ENCODE assay signal across 8 cellular contexts in the genomic region with DNA sequence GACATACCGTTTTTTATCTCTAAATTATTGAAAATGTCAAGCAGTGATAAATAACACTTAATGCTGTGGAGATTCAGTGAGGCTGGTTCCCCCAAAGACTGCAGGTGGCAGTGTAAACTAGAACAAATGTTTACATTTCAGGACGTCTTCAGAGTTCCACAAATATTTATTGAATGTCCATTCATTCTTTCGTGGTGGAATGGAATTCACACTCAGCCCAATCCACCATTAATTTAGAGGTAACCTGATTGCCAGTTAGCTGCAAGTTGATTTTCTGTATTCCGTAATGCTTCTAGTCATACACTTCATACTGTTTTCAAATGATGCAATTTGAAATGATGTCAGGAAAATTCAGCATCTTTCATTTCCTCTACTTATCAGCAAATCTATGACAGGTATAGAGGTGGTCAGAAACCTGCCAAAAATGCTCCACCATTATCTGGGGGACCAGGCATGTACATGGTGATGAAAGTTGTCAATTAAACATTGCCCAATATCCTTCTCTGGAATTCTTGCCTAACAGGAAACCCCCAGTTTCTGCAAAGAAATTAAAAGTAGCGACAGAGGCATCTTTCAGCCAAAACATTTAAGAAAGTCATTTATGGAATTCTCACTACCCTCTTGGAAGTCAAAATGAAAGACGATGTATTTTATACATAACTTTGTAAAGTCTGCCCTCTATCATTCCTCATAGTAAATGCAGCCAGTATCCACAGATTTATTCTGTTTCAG.
DNase-seq lines count a peak whose midpoint lies in the region; ATAC-seq and TF ChIP-seq lines count a peak whose summit lies in the region.

No MANE protein-coding gene starts in this region.

- no peak overlapping the region for H4K5ac ChIP-seq in IMR-90 (ENCODE audit: low read depth, low read length)

- H3F3A ChIP-seq in SU-DHL-6 (ENCODE audit: insufficient read depth), result no peaks in the 10 kb centered on the region

- H3K79me2 ChIP-seq in SU-DHL-6 (ENCODE audit: insufficient read depth, low read length), result no peaks in the 10 kb centered on the region

- no peaks in the 10 kb centered on the region for H3K4me1 ChIP-seq in IMR-90 (ENCODE audit: control insufficient read depth, insufficient read depth, low read length)
- H3K4me1 ChIP-seq in gastrocnemius medialis, result peaks cover 0 to 5% of the 10 kb centered on the region in 2 donors

- H2BK20ac ChIP-seq in IMR-90 (ENCODE audit: low read depth, low read length), result no peak overlapping the region

- peaks cover 0 to 4% of the 10 kb centered on the region in 2 donors for H3K9me3 Mint-ChIP-seq in activated T-cell treated with anti-CD3 and anti-CD28 coated beads, Interleukin-2, amount 50 U/mL, for 72 hours

- no peak overlapping the region for H3K56ac ChIP-seq in IMR-90 (ENCODE audit: extremely low read depth, insufficient read depth, low read length)

- H3K9ac ChIP-seq in IMR-90 (ENCODE audit: low read depth, low read length) (no peak overlapping the region), SU-DHL-6 (ENCODE audit: low read length) (no peak overlapping the region)

- peak overlapping the region; percentile 14 for H3K27ac Mint-ChIP-seq in activated T-cell treated with anti-CD3 and anti-CD28 coated beads, Interleukin-2, amount 50 U/mL, for 72 hours

- CTCF ChIA-PET in IMR-90 (lab: Yijun Ruan, JAX), result interaction anchor here (0.6 to 2.1 kb wide), 6 partner anchors 9 to 789 kb away, joined by 3 to 17 read pairs (median 4); no protein-coding TSS in a partner anchor

- no peak overlapping the region for H3K23ac ChIP-seq in IMR-90 (ENCODE audit: low read depth, low read length)

- H2BK5ac ChIP-seq in IMR-90 (ENCODE audit: low read depth, low read length, poor library complexity, severe bottlenecking), result no peak overlapping the region

- no peak overlapping the region for H2BK15ac ChIP-seq in IMR-90 (ENCODE audit: low read depth, low read length)

- H3K4me3 Mint-ChIP-seq in activated T-cell treated with anti-CD3 and anti-CD28 coated beads, Interleukin-2, amount 50 U/mL, for 72 hours, result peak overlapping the region; percentile 23 to 80

- 0 out of 2 replicates have a peak, but pooled peaks cover 4% of the 10 kb centered on the region for H3K9me1 ChIP-seq in IMR-90 (ENCODE audit: insufficient read depth, low read length)

- TF ChIP-seq POLR2A in IMR-90 (IDR thresholded peaks at IDR 0.05; ENCODE audit: low read depth, low read length), result no peak
- no peak for TF ChIP-seq POLR2A in gastrocnemius medialis (IDR thresholded peaks at IDR 0.05)

- peak in 1 of 2 donors; percentile 14 for DNase-seq in activated T-cell treated with anti-CD3 and anti-CD28 coated beads, Interleukin-2, amount 50 U/mL, for 72 hours
- no peak for DNase-seq in activated T-cell treated with anti-CD3 and anti-CD28 coated beads, Interleukin-2, amount 50 U/mL, for 48 hours
- peak; percentile 54 for DNase-seq in IMR-90
- DNase-seq in fibroblast of pulmonary artery (ENCODE audit: low read depth), result peak; percentile 73
- DNase-seq in gastrocnemius medialis, result no peak
- no peak for DNase-seq in stimulated activated CD4-positive, alpha-beta T cell treated with anti-CD3 and anti-CD28 coated beads, Interleukin-4, amount 100 ng/mL, for 1 hour

- H2AK9ac ChIP-seq in IMR-90 (replicated peaks; ENCODE audit: low read depth, low read length, poor library complexity), result no peak overlapping the region

- TF ChIP-seq CTCF in IMR-90 (conservative IDR thresholded peaks at IDR 0.05; ENCODE audit: low read depth, low read length), result peak; percentile 66
- peak; percentile 29 for TF ChIP-seq CTCF in SU-DHL-6 (IDR thresholded peaks at IDR 0.05; ENCODE audit: insufficient read depth, low read length, poor library complexity, severe bottlenecking)
- peak; percentile 65 for TF ChIP-seq CTCF in fibroblast of pulmonary artery (IDR thresholded peaks at IDR 0.05; ENCODE audit: low read length, missing control alignments)
- TF ChIP-seq CTCF in gastrocnemius medialis (IDR thresholded peaks at IDR 0.05 in 4 of 5, conservative IDR thresholded peaks at IDR 0.05 in 1 of 5), result peak in 3 of 5 experiments; percentile 3 to 39 (median 34)

- H4K8ac ChIP-seq in IMR-90 (ENCODE audit: low read depth in 2 of 2, low read length in 2 of 2), result no peak overlapping the region

- no peak overlapping the region for H3K4ac ChIP-seq in IMR-90 (ENCODE audit: low read depth, low read length)

- H3K18ac ChIP-seq in IMR-90 (ENCODE audit: low read depth, low read length), result no peak overlapping the region

- no peaks in the 10 kb centered on the region for H3K79me1 ChIP-seq in IMR-90 (ENCODE audit: low read depth in 1 of 2, low read length in 2 of 2)

- H3K14ac ChIP-seq in IMR-90 (replicated peaks; ENCODE audit: low read depth, low read length), result no peak overlapping the region

- in situ Hi-C loops in IMR-90 (cut with MboI; ENCODE audit: low sequenced_read_pairs), result no loop called here
- in situ Hi-C loops in gastrocnemius medialis (cut with MboI; ENCODE audit: low sequenced_read_pairs in 4 of 4), result loop anchor here in 2 of 4 donors (25.0 kb wide), 2 partner anchors 221 to 846 kb away; no protein-coding TSS in a partner anchor

- no CpG with 5 or more reads among the region's 6 CpGs for WGBS in IMR-90 (ENCODE audit: extremely low coverage in 2 of 2, insufficient read length in 1 of 2), 2 experiments

- POLR2A ChIA-PET in IMR-90 (lab: Charles Lee; ENCODE audit: unreplicated experiment), result no interaction called here

- H3K27me3 ChIP-seq in IMR-90 (ENCODE audit: control insufficient read depth, insufficient read depth, low read length) (peaks cover 3% of the 10 kb centered on the region; the same call in 1 of the 2 replicates), SU-DHL-6 (ENCODE audit: low read length) (no peaks in the 10 kb centered on the region), gastrocnemius medialis (no peaks in the 10 kb centered on the region)

- dilution Hi-C loops in IMR-90 (cut with HindIII; ENCODE audit: low sequenced_read_pairs, unreplicated experiment), result no loop called here

- no peaks in the 10 kb centered on the region for H4K20me1 ChIP-seq in IMR-90 (ENCODE audit: insufficient read depth, low read length)
- no peaks in the 10 kb centered on the region for H4K20me1 ChIP-seq in SU-DHL-6 (ENCODE audit: low read depth, low read length)

- H3K4me1 Mint-ChIP-seq in activated T-cell treated with anti-CD3 and anti-CD28 coated beads, Interleukin-2, amount 50 U/mL, for 72 hours (ENCODE audit: low read depth), result peaks cover 11% of the 10 kb centered on the region

- no peak overlapping the region for H2AK5ac ChIP-seq in IMR-90 (ENCODE audit: low read depth, low read length)

- H2AFZ ChIP-seq in IMR-90 (replicated peaks; ENCODE audit: low read length, poor library complexity) (no peak overlapping the region), SU-DHL-6 (ENCODE audit: low read depth, low read length, severe bottlenecking) (no peak overlapping the region)

- H3K36me3 Mint-ChIP-seq in activated T-cell treated with anti-CD3 and anti-CD28 coated beads, Interleukin-2, amount 50 U/mL, for 72 hours (ENCODE audit: insufficient read depth in 2 of 2), result peaks cover 3 to 5% of the 10 kb centered on the region in 2 donors

- peak; percentile 58 to 78 for ATAC-seq in activated T-cell treated with anti-CD3 and anti-CD28 coated beads, Interleukin-2, amount 50 U/mL, for 72 hours (replicated peaks in 1 of 2)
- ATAC-seq in IMR-90 (ENCODE audit: low read depth) (peak; percentile 95), gastrocnemius medialis (peak in 1 of 2 donors; percentile 26), HG03095 (IDR thresholded peaks at IDR 0.05; ENCODE audit: unreplicated experiment) (no peak)

- no TSS peak for BruUV-seq in IMR-90 (replicated peaks; lab: Mats Ljungman, UMichigan)

- no peaks in the 10 kb centered on the region for H3K9me3 ChIP-seq in IMR-90 (ENCODE audit: control insufficient read depth, insufficient read depth, low read length)
- no peaks in the 10 kb centered on the region for H3K9me3 ChIP-seq in SU-DHL-6 (ENCODE audit: insufficient read depth, low read length)
- peaks cover 0 to 7% (median 0%) of the 10 kb centered on the region in 3 donors for H3K9me3 ChIP-seq in gastrocnemius medialis

- peak; percentile 58 for TF ChIP-seq RAD21 in IMR-90 (IDR thresholded peaks at IDR 0.05; ENCODE audit: low read length)

- H3K4me3 ChIP-seq in IMR-90 (ENCODE audit: insufficient read depth, low read depth, low read length) (no peak overlapping the region; the same call in 1 of the 2 replicates), SU-DHL-6 (ENCODE audit: insufficient read depth, low read length, poor library complexity, severe bottlenecking) (no peak overlapping the region), fibroblast of pulmonary artery (replicated peaks; ENCODE audit: low read depth, low read length) (peak overlapping the region; percentile 20), gastrocnemius medialis (peak overlapping the region in 2 of 4 donors; percentile 7 to 12)

- H3K27me3 Mint-ChIP-seq in activated T-cell treated with anti-CD3 and anti-CD28 coated beads, Interleukin-2, amount 50 U/mL, for 72 hours (ENCODE audit: low read depth), result peaks cover 22% of the 10 kb centered on the region

- no peak overlapping the region for H2BK120ac ChIP-seq in IMR-90 (ENCODE audit: low read depth, low read length)

- intact Hi-C loops in IMR-90 (cut with micrococcal nuclease) (loop anchor here (1.0 kb wide), 2 partner anchors 219 to 852 kb away; no protein-coding TSS in a partner anchor), gastrocnemius medialis (cut with DNase I; ENCODE audit: low total_unique reads) (loop anchor here (5.0 kb wide), 2 partner anchors 216 to 851 kb away; no protein-coding TSS in a partner anchor)

- no peaks in the 10 kb centered on the region for H3K36me3 ChIP-seq in IMR-90 (ENCODE audit: control insufficient read depth, insufficient read depth, low read length)
- no peaks in the 10 kb centered on the region for H3K36me3 ChIP-seq in SU-DHL-6 (ENCODE audit: low read length)
- no peaks in the 10 kb centered on the region for H3K36me3 ChIP-seq in gastrocnemius medialis

- no peak overlapping the region for H4K91ac ChIP-seq in IMR-90 (ENCODE audit: insufficient read depth, low read depth, low read length)

- H3K27ac ChIP-seq in IMR-90 (ENCODE audit: insufficient read depth, low read length) (no peak overlapping the region), SU-DHL-6 (ENCODE audit: low read depth, low read length) (no peak overlapping the region), gastrocnemius medialis (no peak overlapping the region)

- peak overlapping the region; percentile 78 for H3K4me2 ChIP-seq in IMR-90 (ENCODE audit: low read depth, low read length)
- H3K4me2 ChIP-seq in SU-DHL-6 (ENCODE audit: low read depth, low read length, poor library complexity, severe bottlenecking), result no peak overlapping the region

- no peaks in the 10 kb centered on the region for H3K9me2 ChIP-seq in SU-DHL-6 (replicated peaks; ENCODE audit: insufficient read depth, low read length)

TF ChIP-seq in IMR-90, 13 proteins besides CTCF, POLR2A, EP300 and RAD21 (continues in another document):
- TF ChIP-seq MAFK (IDR thresholded peaks at IDR 0.05; ENCODE audit: low read depth, low read length), result no peak
- TF ChIP-seq CEBPB (IDR thresholded peaks at IDR 0.05; ENCODE audit: low read depth, low read length), result peak; percentile 66

Comparison
In these comparisons a context has a peak if more than half of its experiments do, and no peak if none do; other contexts are left out.
1. DNase-seq: peak in IMR-90 (single experiment) and fibroblast of pulmonary artery (single experiment); none in activated T-cell treated with anti-CD3 and anti-CD28 coated beads, Interleukin-2, amount 50 U/mL, for 48 hours (0 of 2), gastrocnemius medialis (0 of 2) and stimulated activated CD4-positive, alpha-beta T cell treated with anti-CD3 and anti-CD28 coated beads, Interleukin-4, amount 100 ng/mL, for 1 hour (single experiment).
2. Peak in every context shown above with its lines, with median percentiles within 50 percentile points of each other: CTCF ChIP-seq.